Comparison of ENCODE assay signal across 35 cellular contexts in the genomic region with DNA sequence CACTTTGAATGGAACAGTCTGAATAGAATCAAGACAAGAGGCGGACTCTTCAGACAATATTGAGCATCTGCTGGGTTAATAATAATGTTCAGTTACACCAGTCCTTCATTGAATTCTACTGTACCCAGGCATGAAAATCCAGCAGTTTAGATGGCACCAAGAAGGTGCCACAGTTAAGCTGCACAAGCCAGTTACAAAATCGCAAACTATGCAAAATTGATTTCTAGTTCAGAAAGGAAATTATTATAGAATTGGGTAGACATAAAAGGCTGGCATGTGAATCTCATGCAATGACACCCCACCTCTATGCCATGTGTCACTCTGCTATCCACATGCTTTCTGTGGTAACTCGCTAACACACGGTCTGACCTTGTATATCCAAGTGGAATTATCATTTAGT.
"Had no signal": no experiment of that assay in that cellular context is flagged by ENCODE, and none has a peak within 500 bp of the region (broad histone marks: within the 10 kb centered on the region; RNA-seq: fewer than 3 reads in every experiment).

No MANE protein-coding gene starts in this region.

- DNase-seq: Karpas-422, Kasumi-1, MG63, MM.1S, MV-4-11, NCI-H1048, NCI-H1092, NCI-H1092 treated with DMSO at 0.1 percent for 48 hours, NCI-H1105, NCI-H1105 treated with DMSO at 0.1 percent for 48 hours, NCI-H1417, NCI-H1417 treated with DMSO at 0.1 percent for 48 hours, NCI-H1436, NCI-H1436 treated with DMSO at 0.1 percent for 48 hours, NCI-H146, NCI-H1694, NCI-H1694 treated with DMSO at 0.1 percent for 48 hours, NCI-H187, NCI-H187 treated with DMSO at 0.1 percent for 48 hours, NCI-H1930, NCI-H2029, NCI-H2029 treated with DMSO at 0.1 percent for 48 hours, NCI-H2081, NCI-H2081 treated with DMSO at 0.1 percent for 48 hours, NCI-H2107, NCI-H2171, NCI-H2171 treated with DMSO at 0.1 percent for 48 hours, NCI-H2227 treated with DMSO at 0.1 percent for 48 hours, NCI-H226, NCI-H345, NCI-H446, NCI-H446 treated with DMSO at 0.1 percent for 48 hours, NCI-H510A, NCI-H510A treated with DMSO at 0.1 percent for 48 hours, NCI-H524 had no signal

- H3K36me3 ChIP-seq: MG63 had no signal

- H3K27me3 ChIP-seq: MG63 had no signal

- H3K4me3 ChIP-seq: MG63 had no signal

- H3K9me3 ChIP-seq: MG63 had no signal
